8 cellular contexts compared by ENCODE assay signal in the genomic region with DNA sequence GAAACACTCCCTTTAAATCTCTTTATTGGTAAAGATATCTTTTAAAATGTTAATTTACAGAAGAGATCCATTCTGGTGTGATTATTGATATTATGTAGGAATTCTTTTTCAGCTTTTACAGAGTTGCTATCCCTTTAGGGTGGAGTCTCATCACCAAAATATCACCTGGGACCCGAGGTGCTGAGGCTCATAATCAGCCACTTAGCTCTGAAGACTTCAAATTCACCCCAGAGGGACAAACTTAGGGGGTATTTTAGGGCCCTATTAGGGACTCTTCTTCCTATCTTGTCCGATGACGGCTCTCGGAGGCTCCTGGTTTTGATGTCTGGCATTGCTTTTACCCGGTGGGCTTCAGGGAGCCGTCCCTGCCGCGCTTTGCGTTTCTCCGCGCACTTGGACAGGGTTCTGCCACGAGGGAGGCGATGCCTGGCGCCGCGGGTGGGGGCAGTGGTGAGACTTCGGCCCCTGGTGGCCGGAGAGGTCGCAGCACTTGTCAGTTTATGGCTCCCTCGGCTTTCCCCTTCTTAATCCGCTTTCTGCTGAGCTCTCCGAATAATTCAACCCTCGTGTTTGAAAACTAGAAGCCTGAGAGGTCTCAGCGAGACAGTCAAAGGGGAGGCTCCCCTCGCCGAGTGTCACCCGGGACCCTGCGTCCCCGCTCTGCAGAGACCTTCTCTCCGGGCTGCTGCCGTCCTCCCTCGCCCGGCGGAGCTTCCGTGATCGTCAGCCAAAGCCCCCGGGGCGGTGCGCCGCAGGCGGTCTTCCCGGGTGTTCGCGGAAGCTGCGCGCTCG. TPM values are rescaled to one million over a fixed set of nuclear protein-coding genes. Genes with fewer than 3 reads are reported as not detected.
DNase-seq lines count a peak whose midpoint lies in the region; ATAC-seq and TF ChIP-seq lines count a peak whose summit lies in the region.

No MANE protein-coding gene starts in this region.

- no peaks in the 10 kb centered on the region for H3K36me3 ChIP-seq in CD4-positive, CD25-positive, alpha-beta regulatory T cell (ENCODE audit: control insufficient read depth, insufficient read depth, low read length)
- no peaks in the 10 kb centered on the region for H3K36me3 ChIP-seq in gastroesophageal sphincter

- H3K4me3 ChIP-seq in CD4-positive, CD25-positive, alpha-beta regulatory T cell (ENCODE audit: low read depth, low read length) = peak overlapping the region; percentile 70
- peak overlapping the region; percentile 37 to 68 for H3K4me3 ChIP-seq in gastroesophageal sphincter

- peaks cover 0 to 12% (median 5%) of the 10 kb centered on the region in 4 donors for H3K4me1 Mint-ChIP-seq in CD4-positive, CD25-positive, alpha-beta regulatory T cell

- TF ChIP-seq EP300 in gastroesophageal sphincter (IDR thresholded peaks at IDR 0.05) = no peak

- H3K27ac ChIP-seq in CD4-positive, CD25-positive, alpha-beta regulatory T cell (ENCODE audit: insufficient read depth, low read length, poor library complexity, severe bottlenecking) = no peak overlapping the region
- H3K27ac ChIP-seq in gastroesophageal sphincter = peak overlapping the region in 3 of 4 donors; percentile 70 to 76 (median 71)
- peak overlapping the region; percentile 20 for H3K27ac ChIP-seq in substantia nigra (ENCODE audit: low read depth, low read length, poor library complexity, severe bottlenecking)

- 0% methylated on average over 1 to 17 of the region's 47 CpGs for WGBS in gastroesophageal sphincter (ENCODE audit: low coverage in 1 of 2), 2 donors

- peak; percentile 64 to 94 (median 80) for TF ChIP-seq CTCF in gastroesophageal sphincter (IDR thresholded peaks at IDR 0.05)

- peak overlapping the region; percentile 32 to 91 (median 88) for H3K4me3 Mint-ChIP-seq in CD4-positive, CD25-positive, alpha-beta regulatory T cell

- peaks cover 0 to 2% (median 0%) of the 10 kb centered on the region in 7 donors for H3K9me3 Mint-ChIP-seq in CD4-positive, CD25-positive, alpha-beta regulatory T cell

- H3K27me3 Mint-ChIP-seq in CD4-positive, CD25-positive, alpha-beta regulatory T cell = peaks cover 76% of the 10 kb centered on the region

- no peak for TF ChIP-seq POLR2A in gastroesophageal sphincter (IDR thresholded peaks at IDR 0.05)

- H3K27me3 ChIP-seq in CD4-positive, CD25-positive, alpha-beta regulatory T cell (ENCODE audit: control insufficient read depth, insufficient read depth, low read length) = peaks cover 20% of the 10 kb centered on the region
- no peaks in the 10 kb centered on the region for H3K27me3 ChIP-seq in gastroesophageal sphincter

- peak; percentile 24 to 73 (median 43) for DNase-seq in CD4-positive, CD25-positive, alpha-beta regulatory T cell
- DNase-seq in GM19238 (ENCODE audit: insufficient read length, low spot score) = peak; percentile 79
- peak; percentile 74 for DNase-seq in RPMI7951 (ENCODE audit: low read depth)
- DNase-seq in activated gamma-delta T cell treated with Interleukin-2 at 50 U/mL for 16 hours = peak; percentile 68
- DNase-seq in nucleus accumbens (lab: John Stamatoyannopoulos, UW) = peak in 47 of 56 donors; percentile 6 to 73 (median 43)
- DNase-seq in substantia nigra (lab: John Stamatoyannopoulos, UW) = peak in 46 of 49 donors; percentile 12 to 76 (median 51)

- no peaks in the 10 kb centered on the region for H3K9me3 ChIP-seq in CD4-positive, CD25-positive, alpha-beta regulatory T cell (ENCODE audit: control insufficient read depth in 2 of 2, low read length in 2 of 2)
- H3K9me3 ChIP-seq in gastroesophageal sphincter = no peaks in the 10 kb centered on the region

- ATAC-seq in CD4-positive, CD25-positive, alpha-beta regulatory T cell (ENCODE audit: low read depth in 2 of 2) = peak; percentile 80
- ATAC-seq in HG03354 (IDR thresholded peaks at IDR 0.05; ENCODE audit: poor library complexity, severe bottlenecking, unreplicated experiment) (peak; percentile 100), gastroesophageal sphincter (peak; percentile 92)

- H3K4me1 ChIP-seq in CD4-positive, CD25-positive, alpha-beta regulatory T cell (ENCODE audit: control insufficient read depth, insufficient read depth, low read length, poor library complexity, severe bottlenecking) = peaks cover 10% of the 10 kb centered on the region
- H3K4me1 ChIP-seq in gastroesophageal sphincter = peaks cover 0 to 12% (median 0%) of the 10 kb centered on the region in 3 donors

- H3K27ac Mint-ChIP-seq in CD4-positive, CD25-positive, alpha-beta regulatory T cell = peak overlapping the region in 2 of 3 donors; percentile 39 to 79

- no peaks in the 10 kb centered on the region for H3K36me3 Mint-ChIP-seq in CD4-positive, CD25-positive, alpha-beta regulatory T cell

RNA-seq across cellular contexts. Expression of a gene that starts 27.8 kb away (rescaled TPM):
- total RNA-seq in CD4-positive, CD25-positive, alpha-beta regulatory T cell = 0.72 TPM
- under 1 TPM in 1 of 4 donors, not detected in 3; 0.15 TPM for polyA plus RNA-seq in CD4-positive, CD25-positive, alpha-beta regulatory T cell
- 0.20 and 0.36 TPM in 2 replicates for total RNA-seq in RPMI7951 (2014; rRNA removed; shearing (Covaris generic))
- 1 to 10 TPM in 3 of 4 donors, under 1 TPM in 1; 0.62 to 7.4 (median 3.9) TPM for total RNA-seq in gastroesophageal sphincter
